ENCODE assay signal across 1 cellular context in genomic region chr5:131974956-131975726, GRCh38.
TF ChIP-seq lines count a peak whose summit lies in the region.

No MANE protein-coding gene starts in this region.

TF ChIP-seq in HepG2, 621 proteins besides CTCF, POLR2A, EP300 and RAD21:
- TF ChIP-seq ZNF687 (CRISPR knock-in tag; IDR thresholded peaks at IDR 0.05): peak; percentile 28
- TF ChIP-seq MAFK (conservative IDR thresholded peaks at IDR 0.05 in 1 of 2, IDR thresholded peaks at IDR 0.05 in 1 of 2; ENCODE audit: low read length in 2 of 2): peak; percentile 27 to 42; a peak in 2 of 4 replicates
- no peak for TF ChIP-seq ZNF646 (CRISPR knock-in tag; IDR thresholded peaks at IDR 0.05)
- peak; percentile 29; the same call in 1 of the 2 replicates for TF ChIP-seq MAFF (IDR thresholded peaks at IDR 0.05; ENCODE audit: low read depth, low read length)
- TF ChIP-seq TRIM22 (IDR thresholded peaks at IDR 0.05): no peak
- no peak for TF ChIP-seq ZHX2 (IDR thresholded peaks at IDR 0.05; ENCODE audit: low read depth)
- no peak for TF ChIP-seq ZHX2 (CRISPR knock-in tag; IDR thresholded peaks at IDR 0.05; ENCODE audit: borderline replicate concordance)
- no peak for TF ChIP-seq HDAC6 (IDR thresholded peaks at IDR 0.05; ENCODE audit: low read depth, low read length)
- TF ChIP-seq ZBTB25 (CRISPR knock-in tag; IDR thresholded peaks at IDR 0.05): no peak
TF ChIP-seq in HepG2: peak in this region for 3.
